Comparison of ENCODE assay signal across 14 cellular contexts in genomic region chr7:37391791-37392672, GRCh38. TPM values are rescaled to one million over a fixed set of nuclear protein-coding genes. Genes with fewer than 3 reads are reported as not detected.
A peak's percentile ranks its signal among the peaks of the same experiment; 100 is the strongest.
DNase-seq lines count a peak whose midpoint lies in the region; ATAC-seq and TF ChIP-seq lines count a peak whose summit lies in the region.
"Had no signal": no experiment of that assay in that cellular context is flagged by ENCODE, and none has a peak within 500 bp of the region (broad histone marks: within the 10 kb centered on the region; RNA-seq: fewer than 3 reads in every experiment).

No MANE protein-coding gene starts in this region.

- H3K27ac ChIP-seq in HL-60 (replicated peaks): peak overlapping the region; percentile 63
- H3K27ac ChIP-seq in CD4-positive, alpha-beta memory T cell (ENCODE audit: low read depth, low read length): no peak overlapping the region
- H3K27ac ChIP-seq: psoas muscle had no signal

- H3K36me3 Mint-ChIP-seq in activated T-helper 17 cell treated with anti-CD3 and anti-CD28 coated beads, Interleukin-2, amount 50 U/mL, for 72 hours (ENCODE audit: low read depth): peaks cover 7% of the 10 kb centered on the region
- peaks cover 5 to 10% of the 10 kb centered on the region in 2 donors for H3K36me3 Mint-ChIP-seq in CD4-positive, alpha-beta memory T cell

- intact Hi-C loops in CD4-positive, alpha-beta memory T cell (cut with micrococcal nuclease): no loop called here

- H3K4me1 Mint-ChIP-seq in activated T-helper 17 cell treated with anti-CD3 and anti-CD28 coated beads, Interleukin-2, amount 50 U/mL, for 72 hours: peaks cover 30% of the 10 kb centered on the region
- peaks cover 48 to 75% (median 65%) of the 10 kb centered on the region in 4 donors for H3K4me1 Mint-ChIP-seq in CD4-positive, alpha-beta memory T cell

- H3K36me3 ChIP-seq in CD4-positive, alpha-beta memory T cell (ENCODE audit: insufficient read depth, low read length): no peaks in the 10 kb centered on the region
- H3K36me3 ChIP-seq: tibial nerve had no signal

- H3K27ac Mint-ChIP-seq in activated T-helper 17 cell treated with anti-CD3 and anti-CD28 coated beads, Interleukin-2, amount 50 U/mL, for 72 hours: peak overlapping the region; percentile 39
- H3K27ac Mint-ChIP-seq in CD4-positive, alpha-beta memory T cell: peak overlapping the region in 1 of 7 donors; percentile 53
- H3K27ac Mint-ChIP-seq: activated T-helper 2 cell treated with anti-CD3 and anti-CD28 coated beads, Interferon-gamma antibody, Interleukin-2, Interleukin-4, amounts not matched to agents 10 μg/mL and 5 μg/mL and 100 μg/mL, durations not matched to agents 14 hours and 24 hours and 36 hours; HFFc6 had no signal

- ATAC-seq in activated T-helper 17 cell treated with anti-CD3 and anti-CD28 coated beads, Interleukin-2, amount 50 U/mL, for 72 hours (replicated peaks): no peak
- ATAC-seq in HG02970 (IDR thresholded peaks at IDR 0.05; ENCODE audit: low FRiP score, unreplicated experiment): no peak
- ATAC-seq: psoas muscle had no signal

- H3K4me3 ChIP-seq in HL-60 (replicated peaks; ENCODE audit: insufficient read depth, low read length): no peak overlapping the region
- H3K4me3 ChIP-seq in CD4-positive, alpha-beta memory T cell (ENCODE audit: low read length in 2 of 2): no peak overlapping the region
- H3K4me3 ChIP-seq: psoas muscle, tibial nerve had no signal

- H3K4me1 ChIP-seq in CD4-positive, alpha-beta memory T cell (ENCODE audit: insufficient read depth, low read length): peaks cover 41% of the 10 kb centered on the region
- H3K4me1 ChIP-seq: psoas muscle had no signal

- H3K27me3 Mint-ChIP-seq in activated T-helper 17 cell treated with anti-CD3 and anti-CD28 coated beads, Interleukin-2, amount 50 U/mL, for 72 hours: no peaks in the 10 kb centered on the region
- no peaks in the 10 kb centered on the region for H3K27me3 Mint-ChIP-seq in CD4-positive, alpha-beta memory T cell

- CTCF ChIA-PET in CD4-positive, alpha-beta memory T cell (lab: Charles Lee; ENCODE audit: partially characterized antibody): no interaction called here

- POLR2A ChIA-PET in CD4-positive, alpha-beta memory T cell (lab: Charles Lee; ENCODE audit: partially characterized antibody): interaction anchor here (0.5 to 1.1 kb wide), 2 partner anchors 11 to 56 kb away, joined by 3 to 4 read pairs; no protein-coding TSS in a partner anchor

- no peak overlapping the region for H3K4me3 Mint-ChIP-seq in activated T-helper 17 cell treated with anti-CD3 and anti-CD28 coated beads, Interleukin-2, amount 50 U/mL, for 72 hours
- H3K4me3 Mint-ChIP-seq in CD4-positive, alpha-beta memory T cell: peak overlapping the region in 1 of 8 donors; percentile 2
- H3K4me3 Mint-ChIP-seq: HFFc6 had no signal

- no peaks in the 10 kb centered on the region for H3K9me3 ChIP-seq in CD4-positive, alpha-beta memory T cell (ENCODE audit: control insufficient read depth in 1 of 2, low read length in 2 of 2)
- H3K9me3 ChIP-seq: psoas muscle, tibial nerve had no signal

- DNase-seq in AML-193 (lab: John Stamatoyannopoulos, UW): peak; percentile 32 to 40
- peak in 1 of 2 experiments; percentile 51 for DNase-seq in HL-60 (ENCODE audit: low read depth in 1 of 2, low spot score in 1 of 2)
- peak; percentile 79 for DNase-seq in medulla oblongata (ENCODE audit: extremely low spot score)
- no peak for DNase-seq in CD4-positive, alpha-beta memory T cell
- no peak for DNase-seq in hypothalamus (lab: John Stamatoyannopoulos, UW)
- no peak for DNase-seq in NCI-H146 (lab: John Stamatoyannopoulos, UW)
- DNase-seq: activated CD4-positive, CD25-positive, alpha-beta regulatory T cell; HFFc6; NCI-H345; psoas muscle had no signal

- TF ChIP-seq CTCF in HL-60 (IDR thresholded peaks at IDR 0.05; ENCODE audit: insufficient read depth, low read length): no peak

- H3K9me3 Mint-ChIP-seq in activated T-helper 17 cell treated with anti-CD3 and anti-CD28 coated beads, Interleukin-2, amount 50 U/mL, for 72 hours: no peaks in the 10 kb centered on the region
- H3K9me3 Mint-ChIP-seq in CD4-positive, alpha-beta memory T cell: no peaks in the 10 kb centered on the region
- H3K9me3 Mint-ChIP-seq: activated T-helper 2 cell treated with anti-CD3 and anti-CD28 coated beads, Interferon-gamma antibody, Interleukin-2, Interleukin-4, amounts not matched to agents 10 μg/mL and 5 μg/mL and 100 μg/mL, durations not matched to agents 14 hours and 24 hours and 36 hours had no signal

- no peaks in the 10 kb centered on the region for H3K27me3 ChIP-seq in HL-60 (ENCODE audit: insufficient read depth, poor library complexity, severe bottlenecking)
- no peaks in the 10 kb centered on the region for H3K27me3 ChIP-seq in CD4-positive, alpha-beta memory T cell (ENCODE audit: insufficient read depth, low read length)
- H3K27me3 ChIP-seq: tibial nerve had no signal

RNA-seq across cellular contexts. Expression of gene ELMO1, which starts 56.6 kb away (rescaled TPM):
- 100 to 1,000 TPM in 1 of 2 donors, 10 to 100 TPM in 1; 77.4 to 106 TPM for total RNA-seq in activated T-helper 17 cell treated with anti-CD3 and anti-CD28 coated beads, Interleukin-2, amount 50 U/mL, for 72 hours
- 100 to 1,000 TPM; 123 to 131 TPM for total RNA-seq in CD4-positive, alpha-beta memory T cell
- 10 to 100 TPM; 45.1 to 99.4 TPM for polyA plus RNA-seq in CD4-positive, alpha-beta memory T cell
- total RNA-seq: HFFc6 had no signal

Comparison
In these comparisons a context has a peak if more than half of its experiments do, and no peak if none do; other contexts are left out.
1. DNase-seq: peak in AML-193 (2 of 2) and medulla oblongata (single experiment); none in CD4-positive, alpha-beta memory T cell (0 of 5), hypothalamus (0 of 51) and NCI-H146 (single experiment).